8 cellular contexts compared by ENCODE assay signal in genomic region chr11:123407124-123407995, GRCh38. TPM values are rescaled to one million over a fixed set of nuclear protein-coding genes. Genes with fewer than 3 reads are reported as not detected.
A peak's percentile ranks its signal among the peaks of the same experiment; 100 is the strongest.
DNase-seq lines count a peak whose midpoint lies in the region; ATAC-seq and TF ChIP-seq lines count a peak whose summit lies in the region.

No MANE protein-coding gene starts in this region.

- 7 to 11% methylated on average over 6 to 7 of the region's 7 CpGs for WGBS in esophagus squamous epithelium, 2 donors
- WGBS in transverse colon (ENCODE audit: low coverage in 1 of 2), 2 donors = 3 to 7% methylated on average over 3 to 7 of the region's 7 CpGs

- H3K27me3 ChIP-seq in esophagus squamous epithelium (peaks cover 0 to 43% (median 0%) of the 10 kb centered on the region in 4 donors), neural progenitor cell (peaks cover 53% of the 10 kb centered on the region), transverse colon (peaks cover 13% of the 10 kb centered on the region)

- H3K9me3 ChIP-seq in esophagus squamous epithelium = no peaks in the 10 kb centered on the region
- H3K9me3 ChIP-seq in neural progenitor cell (ENCODE audit: low read depth) = no peaks in the 10 kb centered on the region
- H3K9me3 ChIP-seq in transverse colon = no peaks in the 10 kb centered on the region

- H3K36me3 ChIP-seq in esophagus squamous epithelium (no peaks in the 10 kb centered on the region), neural progenitor cell (no peaks in the 10 kb centered on the region), transverse colon (no peaks in the 10 kb centered on the region)

- H4K20me1 ChIP-seq in neural progenitor cell (ENCODE audit: low read depth) = peaks cover 15% of the 10 kb centered on the region

- TF ChIP-seq POLR2A in esophagus squamous epithelium (IDR thresholded peaks at IDR 0.05) = no peak
- no peak for TF ChIP-seq POLR2A in transverse colon (IDR thresholded peaks at IDR 0.05)

- intact Hi-C loops in esophagus squamous epithelium (cut with DNase I) (loop anchor here (5.0 to 10.0 kb wide), 2 partner anchors 70 to 103 kb away; no protein-coding TSS in a partner anchor), transverse colon (cut with DNase I; ENCODE audit: low total_unique reads) (loop anchor here (5.0 kb wide), 1 partner anchor 1005 kb away; no protein-coding TSS in a partner anchor)

- H3K27ac Mint-ChIP-seq in neural progenitor cell = peak overlapping the region; percentile 90

- TF ChIP-seq CTCF in GM10266 (IDR thresholded peaks at IDR 0.05; ENCODE audit: control insufficient read depth, insufficient read depth, low read depth, missing control alignments) (peak; percentile 73), esophagus squamous epithelium (IDR thresholded peaks at IDR 0.05) (peak; percentile 19 to 78 (median 64)), neural progenitor cell (IDR thresholded peaks at IDR 0.05) (peak; percentile 78), transverse colon (IDR thresholded peaks at IDR 0.05) (peak; percentile 52 to 79 (median 69))

- H3K9ac ChIP-seq in neural progenitor cell = no peak overlapping the region

- no peaks in the 10 kb centered on the region for H3K9me3 Mint-ChIP-seq in neural progenitor cell

- H3K27me3 Mint-ChIP-seq in neural progenitor cell (ENCODE audit: insufficient read depth, low read depth) = peaks cover 4% of the 10 kb centered on the region

- peak overlapping the region in 1 of 4 donors; percentile 19 for H3K4me3 ChIP-seq in esophagus squamous epithelium
- no peak overlapping the region for H3K4me3 ChIP-seq in neural progenitor cell
- H3K4me3 ChIP-seq in transverse colon = no peak overlapping the region

- H3K4me1 Mint-ChIP-seq in neural progenitor cell = peaks cover 66% of the 10 kb centered on the region

- H3F3A ChIP-seq in neural progenitor cell (ENCODE audit: low read depth) = peaks cover 35% of the 10 kb centered on the region

- H2AFZ ChIP-seq in neural progenitor cell (replicated peaks) = no peak overlapping the region

- H3K79me2 ChIP-seq in neural progenitor cell (ENCODE audit: low read depth) = no peaks in the 10 kb centered on the region

- H3K36me3 Mint-ChIP-seq in neural progenitor cell = no peaks in the 10 kb centered on the region

- peak overlapping the region; percentile 49 for H3K4me2 ChIP-seq in neural progenitor cell

- DNase-seq in GM10266 (ENCODE audit: extremely low spot score) (no peak), NCI-H82 (lab: John Stamatoyannopoulos, UW) (peak; percentile 89), esophagus squamous epithelium (lab: John Stamatoyannopoulos, UW) (no peak), neural progenitor cell (ENCODE audit: low spot score) (peak; percentile 88), transverse colon (peak; percentile 79)
- DNase-seq in activated CD8-positive, alpha-beta memory T cell treated with anti-CD3 and anti-CD28 coated beads, Interleukin-2, amount 50 U/mL, for 4 hours = peak; percentile 60

- TF ChIP-seq EP300 in transverse colon (IDR thresholded peaks at IDR 0.05; ENCODE audit: low read depth) = no peak

- H3K27ac ChIP-seq in esophagus squamous epithelium (no peak overlapping the region), neural progenitor cell (no peak overlapping the region), transverse colon (no peak overlapping the region)

- in situ Hi-C loops in transverse colon (cut with MboI; ENCODE audit: low pct_ligation_motif_present in 1 of 4, low pct_unique_long_range_greater_than_20kb in 1 of 4, low sequenced_read_pairs in 3 of 4) = loop anchor here in 1 of 4 donors (10.0 kb wide), 1 partner anchor 67 kb away; no protein-coding TSS in a partner anchor

- H3K4me1 ChIP-seq in esophagus squamous epithelium = peaks cover 0 to 10% (median 0%) of the 10 kb centered on the region in 3 donors
- H3K4me1 ChIP-seq in neural progenitor cell = peaks cover 56% of the 10 kb centered on the region
- peaks cover 0 to 32% (median 7%) of the 10 kb centered on the region in 4 donors for H3K4me1 ChIP-seq in transverse colon

- H3K4me3 Mint-ChIP-seq in neural progenitor cell = peak overlapping the region; percentile 60

- peak; percentile 59 for ATAC-seq in HG03354 (IDR thresholded peaks at IDR 0.05; ENCODE audit: poor library complexity, severe bottlenecking, unreplicated experiment)
- ATAC-seq in HG03097 (IDR thresholded peaks at IDR 0.05; ENCODE audit: low FRiP score, unreplicated experiment) = no peak

RNA-seq across cellular contexts. Expression of gene GRAMD1B, which starts 22.7 kb away (rescaled TPM):
- total RNA-seq in esophagus squamous epithelium (1 to 10 TPM in 3 of 4 donors, under 1 TPM in 1; 0.61 to 1.7 (median 1.1) TPM), neural progenitor cell (ENCODE audit: low replicate concordance) (12.6 and 32.6 TPM in 2 replicates), transverse colon (10 to 100 TPM in 2 of 4 donors, 1 to 10 TPM in 2; 4.3 to 58.4 (median 9.9) TPM)

Comparison
In these comparisons a context has a peak if more than half of its experiments do, and no peak if none do; other contexts are left out.
1. DNase-seq: peak in NCI-H82 (single experiment), activated CD8-positive, alpha-beta memory T cell treated with anti-CD3 and anti-CD28 coated beads, Interleukin-2, amount 50 U/mL, for 4 hours (single experiment), neural progenitor cell (single experiment) and transverse colon (single experiment); none in GM10266 (single experiment) and esophagus squamous epithelium (single experiment).
2. Peak in every context shown above with its lines, with median percentiles within 50 percentile points of each other: CTCF ChIP-seq.